10 cellular contexts compared by ENCODE assay signal in genomic region chr1:219927298-219927955, GRCh38. TPM values are rescaled to one million over a fixed set of nuclear protein-coding genes. Genes with fewer than 3 reads are reported as not detected.
DNase-seq lines count a peak whose midpoint lies in the region; TF ChIP-seq lines count a peak whose summit lies in the region.
"Had no signal": no experiment of that assay in that cellular context is flagged by ENCODE, and none has a peak within 500 bp of the region (broad histone marks: within the 10 kb centered on the region; RNA-seq: fewer than 3 reads in every experiment).

No MANE protein-coding gene starts in this region.

- H3K27me3 Mint-ChIP-seq in activated T-cell treated with anti-CD3 and anti-CD28 coated beads, Interleukin-2, amount 50 U/mL, for 24 hours = peaks cover 62% of the 10 kb centered on the region
- H3K27me3 Mint-ChIP-seq in activated T-helper 2 cell treated with anti-CD3 and anti-CD28 coated beads, Interferon-gamma antibody, Interleukin-2, Interleukin-4, amounts not matched to agents 10 μg/mL and 5 μg/mL and 100 μg/mL, durations not matched to agents 14 hours and 24 hours and 36 hours (ENCODE audit: low read depth) = peaks cover 46% of the 10 kb centered on the region

- peak overlapping the region; percentile 35 for H3K4me3 Mint-ChIP-seq in activated T-cell treated with anti-CD3 and anti-CD28 coated beads, Interleukin-2, amount 50 U/mL, for 24 hours
- H3K4me3 Mint-ChIP-seq in activated T-helper 2 cell treated with anti-CD3 and anti-CD28 coated beads, Interferon-gamma antibody, Interleukin-2, Interleukin-4, amounts not matched to agents 10 μg/mL and 5 μg/mL and 100 μg/mL, durations not matched to agents 14 hours and 24 hours and 36 hours (ENCODE audit: low read depth) = peak overlapping the region; percentile 68

- H3K4me1 Mint-ChIP-seq in activated T-cell treated with anti-CD3 and anti-CD28 coated beads, Interleukin-2, amount 50 U/mL, for 24 hours (ENCODE audit: low read depth) = peaks cover 7% of the 10 kb centered on the region
- H3K4me1 Mint-ChIP-seq in activated T-helper 2 cell treated with anti-CD3 and anti-CD28 coated beads, Interferon-gamma antibody, Interleukin-2, Interleukin-4, amounts not matched to agents 10 μg/mL and 5 μg/mL and 100 μg/mL, durations not matched to agents 14 hours and 24 hours and 36 hours (ENCODE audit: low read depth) = peaks cover 9% of the 10 kb centered on the region

- TF ChIP-seq RAD21 in liver (IDR thresholded peaks at IDR 0.05) = peak in 1 of 2 donors; percentile 15

- H3K27ac Mint-ChIP-seq in activated T-cell treated with anti-CD3 and anti-CD28 coated beads, Interleukin-2, amount 50 U/mL, for 24 hours = no peak overlapping the region
- no peak overlapping the region for H3K27ac Mint-ChIP-seq in activated T-helper 2 cell treated with anti-CD3 and anti-CD28 coated beads, Interferon-gamma antibody, Interleukin-2, Interleukin-4, amounts not matched to agents 10 μg/mL and 5 μg/mL and 100 μg/mL, durations not matched to agents 14 hours and 24 hours and 36 hours

- H3K9ac ChIP-seq in liver (ENCODE audit: low read depth in 1 of 2, low read length in 2 of 2) = peak overlapping the region; percentile 87 to 89

- WGBS in liver = 7% methylated on average over 31 of the region's 31 CpGs
- WGBS in testis, 2 donors = 12 to 14% methylated on average over 15 to 31 of the region's 31 CpGs

- intact Hi-C loops in activated T-helper 2 cell treated with anti-CD3 and anti-CD28 coated beads, Interferon-gamma antibody, Interleukin-2, Interleukin-4, amounts not matched to agents 10 μg/mL and 5 μg/mL and 100 μg/mL, durations not matched to agents 14 hours and 24 hours and 36 hours (cut with micrococcal nuclease) = no loop called here
- intact Hi-C loops in testis (cut with DNase I; ENCODE audit: low total_unique reads) = no loop called here

- H3K4me3 ChIP-seq in liver (ENCODE audit: low read depth in 1 of 3, low read length in 3 of 3) (peak overlapping the region; percentile 83 to 86 (median 86)), testis (peak overlapping the region; percentile 39 to 49)

- peaks cover 1 to 13% (median 5%) of the 10 kb centered on the region in 4 donors for H3K36me3 ChIP-seq in liver (ENCODE audit: control insufficient read depth in 4 of 4, insufficient read depth in 3 of 4, low read depth in 1 of 4, low read length in 3 of 4)
- H3K36me3 ChIP-seq in testis (ENCODE audit: low read depth, missing control alignments) = no peaks in the 10 kb centered on the region

- H3K4me1 ChIP-seq in liver (ENCODE audit: control insufficient read depth in 4 of 4, insufficient read depth in 4 of 4, low read length in 3 of 4) (peaks cover 4 to 73% (median 46%) of the 10 kb centered on the region in 4 donors), testis (no peaks in the 10 kb centered on the region)

- no peaks in the 10 kb centered on the region for H3K9me3 Mint-ChIP-seq in activated T-cell treated with anti-CD3 and anti-CD28 coated beads, Interleukin-2, amount 50 U/mL, for 24 hours
- H3K9me3 Mint-ChIP-seq in activated T-helper 2 cell treated with anti-CD3 and anti-CD28 coated beads, Interferon-gamma antibody, Interleukin-2, Interleukin-4, amounts not matched to agents 10 μg/mL and 5 μg/mL and 100 μg/mL, durations not matched to agents 14 hours and 24 hours and 36 hours = no peaks in the 10 kb centered on the region

- TF ChIP-seq POLR2A in testis (IDR thresholded peaks at IDR 0.05) = no peak

- H3K36me3 Mint-ChIP-seq in activated T-cell treated with anti-CD3 and anti-CD28 coated beads, Interleukin-2, amount 50 U/mL, for 24 hours (ENCODE audit: low read depth) = no peaks in the 10 kb centered on the region
- no peaks in the 10 kb centered on the region for H3K36me3 Mint-ChIP-seq in activated T-helper 2 cell treated with anti-CD3 and anti-CD28 coated beads, Interferon-gamma antibody, Interleukin-2, Interleukin-4, amounts not matched to agents 10 μg/mL and 5 μg/mL and 100 μg/mL, durations not matched to agents 14 hours and 24 hours and 36 hours (ENCODE audit: low read depth)

- H3K27ac ChIP-seq in liver (ENCODE audit: low read depth in 1 of 2, low read length in 2 of 2) (peak overlapping the region; percentile 94 to 96), testis (no peak overlapping the region)

- no peaks in the 10 kb centered on the region for H3K27me3 ChIP-seq in liver (ENCODE audit: control insufficient read depth in 4 of 4, insufficient read depth in 4 of 4, low read length in 3 of 4)
- no peaks in the 10 kb centered on the region for H3K27me3 ChIP-seq in testis

- TF ChIP-seq CTCF in liver (IDR thresholded peaks at IDR 0.05; ENCODE audit: low read depth, low read length, missing input control) = no peak
- TF ChIP-seq CTCF in testis (IDR thresholded peaks at IDR 0.05) = no peak

- H3K9me3 ChIP-seq in liver (ENCODE audit: control insufficient read depth in 4 of 4, low read length in 3 of 4) = no peaks in the 10 kb centered on the region
- H3K9me3 ChIP-seq in testis = no peaks in the 10 kb centered on the region

- DNase-seq in activated T-cell treated with anti-CD3 and anti-CD28 coated beads, Interleukin-2, amount 50 U/mL, for 24 hours = no peak
- DNase-seq in activated T-cell treated with anti-CD3 and anti-CD28 coated beads, Interleukin-2, amount 50 U/mL, for 1 hour = no peak
- DNase-seq in activated T-helper 2 cell treated with anti-CD3 and anti-CD28 coated beads, Interferon-gamma antibody, Interleukin-2, Interleukin-4, amounts not matched to agents 10 μg/mL and 5 μg/mL and 100 μg/mL, durations not matched to agents 14 hours and 24 hours and 36 hours (ENCODE audit: low spot score) = no peak
- DNase-seq in testis (no peak), Kasumi-1 (lab: John Stamatoyannopoulos, UW) (no peak), CD1c-positive myeloid dendritic cell (ENCODE audit: extremely low spot score) (no peak)
- no peak for DNase-seq in stimulated activated CD8-positive, alpha-beta memory T cell treated with anti-CD3 and anti-CD28 coated beads, Interleukin-4, amount 100 ng/mL, for 48 hours
- DNase-seq: SIG-M5 had no signal

TF ChIP-seq in liver, 16 proteins besides CTCF, POLR2A, EP300 and RAD21 (continues in another document):
- TF ChIP-seq HNF4G (IDR thresholded peaks at IDR 0.05) (no peak), YY1 (IDR thresholded peaks at IDR 0.05) (no peak), ATF3 (IDR thresholded peaks at IDR 0.05) (no peak), FOXA1 (IDR thresholded peaks at IDR 0.05) (no peak), TAF1 (conservative IDR thresholded peaks at IDR 0.05) (no peak), ZBTB33 (IDR thresholded peaks at IDR 0.05) (no peak), NR2F2 (IDR thresholded peaks at IDR 0.05) (no peak), SP1 (IDR thresholded peaks at IDR 0.05) (no peak), HNF4A (conservative IDR thresholded peaks at IDR 0.05) (no peak), JUND (IDR thresholded peaks at IDR 0.05) (no peak), GABPA (IDR thresholded peaks at IDR 0.05 in 1 of 2, conservative IDR thresholded peaks at IDR 0.05 in 1 of 2) (no peak), MAX (IDR thresholded peaks at IDR 0.05) (no peak)

RNA-seq across cellular contexts. Expression of gene SLC30A10, which starts 0.9 kb away (rescaled TPM):
- not detected in 2 replicates for total RNA-seq in activated T-helper 2 cell treated with anti-CD3 and anti-CD28 coated beads, Interferon-gamma antibody, Interleukin-2, Interleukin-4, amounts not matched to agents 10 μg/mL and 5 μg/mL and 100 μg/mL, durations not matched to agents 14 hours and 24 hours and 36 hours
- 10 to 100 TPM; 56.5 to 90.9 TPM for total RNA-seq in liver
- polyA plus RNA-seq in liver = 10 to 100 TPM; 18.5 to 18.8 TPM
- 1 to 10 TPM; 2.2 to 2.4 TPM for total RNA-seq in testis
- polyA plus RNA-seq in testis (ENCODE audit: insufficient read depth, low read depth, low replicate concordance) = 4.0 TPM
- total RNA-seq: dermis microvascular lymphatic vessel endothelial cell had no signal

Comparison
In these comparisons a context has a peak if more than half of its experiments do, and no peak if none do; other contexts are left out.
1. H3K27ac ChIP-seq: peak in liver (2 of 2); none in testis (0 of 2).
2. RNA of gene SLC30A10, which starts 0.9 kb away (total RNA-seq): 56.5 to 90.9 TPM in liver; 2.2 to 2.4 TPM in testis and not detected in activated T-helper 2 cell treated with anti-CD3 and anti-CD28 coated beads, Interferon-gamma antibody, Interleukin-2, Interleukin-4, amounts not matched to agents 10 μg/mL and 5 μg/mL and 100 μg/mL, durations not matched to agents 14 hours and 24 hours and 36 hours; every median in the first group is over 10 times any median in the second.